Comparison of ENCODE assay signal across 19 cellular contexts in the genomic region with DNA sequence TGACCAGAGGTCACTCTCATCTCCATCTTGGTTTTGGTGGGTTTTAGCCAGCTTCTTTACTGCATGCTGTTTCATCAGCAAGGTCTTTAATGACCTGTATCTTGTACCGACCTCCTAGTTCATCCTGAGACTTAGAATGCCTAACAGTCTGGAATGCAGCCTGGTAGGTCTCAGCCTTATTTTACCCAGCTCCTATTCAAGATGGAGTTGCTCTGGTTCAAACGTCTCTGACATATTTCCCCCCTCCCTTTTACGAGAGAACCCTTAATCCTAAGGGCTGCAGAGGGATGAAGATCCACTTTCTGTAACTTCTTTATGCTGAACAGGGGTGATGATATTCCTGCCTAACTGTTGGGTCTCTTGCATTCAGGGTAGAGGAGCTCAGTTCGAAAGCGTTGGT. TPM values are rescaled to one million over a fixed set of nuclear protein-coding genes. Genes with fewer than 3 reads are reported as not detected.
DNase-seq lines count a peak whose midpoint lies in the region; ATAC-seq, FAIRE-seq and TF ChIP-seq lines count a peak whose summit lies in the region.
"Had no signal": no experiment of that assay in that cellular context is flagged by ENCODE, and none has a peak within 500 bp of the region (broad histone marks: within the 10 kb centered on the region; RNA-seq: fewer than 3 reads in every experiment).

No MANE protein-coding gene starts in this region.

- no peak overlapping the region for H2AK5ac ChIP-seq in trophoblast cell (ENCODE audit: low read length)

- H3K27me3 ChIP-seq in Panc1 (ENCODE audit: control insufficient read depth, insufficient read depth, low read length) (no peaks in the 10 kb centered on the region), K562 (ENCODE audit: control insufficient read depth in 2 of 2, insufficient read depth in 2 of 2, low read length in 2 of 2) (no peaks in the 10 kb centered on the region), trophoblast cell (ENCODE audit: insufficient read depth, low read length) (no peaks in the 10 kb centered on the region)
- H3K27me3 ChIP-seq: BLaER1 had no signal

- peaks cover 21% of the 10 kb centered on the region for H3K4me1 Mint-ChIP-seq in activated naive CD4-positive, alpha-beta T cell treated with anti-CD3 and anti-CD28 coated beads, Interleukin-2, amount 50 U/mL, for 24 hours

- no peak overlapping the region for H3K9ac ChIP-seq in K562 (ENCODE audit: insufficient read depth in 1 of 2, low read depth in 2 of 2, low read length in 2 of 2)
- no peak overlapping the region for H3K9ac ChIP-seq in trophoblast cell (ENCODE audit: low read length)
- H3K9ac ChIP-seq: BLaER1 had no signal

- H2AFZ ChIP-seq in K562 (ENCODE audit: low read depth, low read length) (no peak overlapping the region), trophoblast cell (ENCODE audit: insufficient read depth, low read length, poor library complexity) (no peak overlapping the region)

- H3K18ac ChIP-seq in trophoblast cell (ENCODE audit: low read length): no peak overlapping the region

- H3K9me3 ChIP-seq in Panc1 (ENCODE audit: control insufficient read depth, insufficient read depth, low read depth, low read length) (no peaks in the 10 kb centered on the region), K562 (replicated peaks; ENCODE audit: control insufficient read depth, insufficient read depth, low read depth, low read length) (no peaks in the 10 kb centered on the region), trophoblast cell (ENCODE audit: insufficient read depth, low read depth, low read length) (no peaks in the 10 kb centered on the region)
- H3K9me3 ChIP-seq: BLaER1, HAP-1 had no signal

- TF ChIP-seq POLR2A in K562 (conservative IDR thresholded peaks at IDR 0.05) (no peak), lower leg skin (IDR thresholded peaks at IDR 0.05) (no peak)

- H3K36me3 Mint-ChIP-seq in activated naive CD4-positive, alpha-beta T cell treated with anti-CD3 and anti-CD28 coated beads, Interleukin-2, amount 50 U/mL, for 24 hours: no peaks in the 10 kb centered on the region

- TF ChIP-seq EP300 in K562 (IDR thresholded peaks at IDR 0.05; ENCODE audit: low read length): no peak

- in situ Hi-C loops in Panc1 (cut with HindIII; ENCODE audit: low pct_unique_long_range_greater_than_20kb, low sequenced_read_pairs) (no loop called here), K562 (cut with MboI) (loop anchor here (10.0 kb wide), 1 partner anchor 316 kb away; no protein-coding TSS in a partner anchor)

- no peaks in the 10 kb centered on the region; the same call in 1 of the 2 replicates for H3K36me3 ChIP-seq in Panc1 (ENCODE audit: control insufficient read depth, insufficient read depth, low read length)
- H3K36me3 ChIP-seq in K562 (ENCODE audit: control insufficient read depth, insufficient read depth, low read length): peaks cover 20% of the 10 kb centered on the region; the same call in 1 of the 3 replicates
- H3K36me3 ChIP-seq in trophoblast cell (ENCODE audit: control insufficient read depth in 1 of 2, insufficient read depth in 2 of 2, low read length in 2 of 2): peaks cover 0 to 2% of the 10 kb centered on the region in 2 experiments

- H3K79me2 ChIP-seq in K562 (ENCODE audit: control insufficient read depth, insufficient read depth, low read length): peaks cover 23% of the 10 kb centered on the region
- no peaks in the 10 kb centered on the region for H3K79me2 ChIP-seq in trophoblast cell (ENCODE audit: control insufficient read depth, insufficient read depth, low read length, poor library complexity)

- WGBS in K562 (ENCODE audit: insufficient coverage, low coverage, missing lambda C conversion rate): 70% methylated on average over 5 of the region's 5 CpGs
- WGBS in trophoblast cell (ENCODE audit: extremely low coverage, insufficient coverage, insufficient read length): no CpG with 5 or more reads among the region's 5 CpGs
- WGBS in lower leg skin, 2 donors: 90 to 92% methylated on average over 5 of the region's 5 CpGs

- H3K9me1 ChIP-seq in K562 (ENCODE audit: control insufficient read depth, insufficient read depth, low read length): no peaks in the 10 kb centered on the region

- no peak for TF ChIP-seq CTCF in Panc1 (IDR thresholded peaks at IDR 0.05)
- TF ChIP-seq CTCF in K562 (IDR thresholded peaks at IDR 0.05 in 2 of 3, conservative IDR thresholded peaks at IDR 0.05 in 1 of 3; ENCODE audit: insufficient read depth in 2 of 3, low read depth in 1 of 3, low read length in 3 of 3): no peak
- no peak for TF ChIP-seq CTCF in lower leg skin (IDR thresholded peaks at IDR 0.05)

- no TSS peak for BruUV-seq in Panc1 (replicated peaks; lab: Mats Ljungman, UMichigan)
- BruUV-seq in K562 (replicated peaks; lab: Mats Ljungman, UMichigan): no TSS peak

- H3K23ac ChIP-seq in trophoblast cell (ENCODE audit: low read length): no peak overlapping the region

- H2BK12ac ChIP-seq in trophoblast cell (ENCODE audit: low read length): no peak overlapping the region

- CTCF ChIA-PET in Panc1 (lab: Charles Lee) (no interaction called here), K562 (lab: Yijun Ruan, JAX; ENCODE audit: low intra/inter-chr PET ratio) (interaction anchor here (0.6 kb wide), 1 partner anchor 147 kb away, joined by 3 read pairs; no protein-coding TSS in a partner anchor)

- H3K79me1 ChIP-seq in trophoblast cell (ENCODE audit: low read length): no peaks in the 10 kb centered on the region

- peak overlapping the region; percentile 8 for H3K27ac Mint-ChIP-seq in activated naive CD4-positive, alpha-beta T cell treated with anti-CD3 and anti-CD28 coated beads, Interleukin-2, amount 50 U/mL, for 24 hours
- H3K27ac Mint-ChIP-seq: CD8-positive, alpha-beta T cell had no signal

- H3K27ac ChIP-seq in Panc1 (ENCODE audit: low read length): peak overlapping the region; percentile 97
- H3K27ac ChIP-seq in K562 (ENCODE audit: extremely low read depth, low read depth, low read length): no peak overlapping the region
- no peak overlapping the region for H3K27ac ChIP-seq in trophoblast cell (ENCODE audit: low read depth, low read length)
- H3K27ac ChIP-seq: 22Rv1, BLaER1, HL-60 had no signal

- intact Hi-C loops in Panc1 (cut with micrococcal nuclease; ENCODE audit: unreplicated experiment): no loop called here
- intact Hi-C loops in K562 (cut with micrococcal nuclease): loop anchor here (10.0 kb wide), 1 partner anchor 916 kb away; no protein-coding TSS in a partner anchor
- intact Hi-C loops in lower leg skin (cut with DNase I; ENCODE audit: low total_unique reads): loop anchor here (10.0 kb wide), 2 partner anchors 306 to 926 kb away; no protein-coding TSS in a partner anchor

- no peak overlapping the region for H2BK120ac ChIP-seq in trophoblast cell (ENCODE audit: insufficient read depth, low read length, poor library complexity)

- H3K4me3 ChIP-seq in Panc1 (ENCODE audit: low read depth in 2 of 2, low read length in 2 of 2) (no peak overlapping the region), K562 (no peak overlapping the region), trophoblast cell (ENCODE audit: low read depth, low read length) (no peak overlapping the region), lower leg skin (ENCODE audit: low read depth, poor library complexity, severe bottlenecking) (no peak overlapping the region)
- H3K4me3 ChIP-seq: BLaER1, HAP-1 had no signal

- H3K4me3 Mint-ChIP-seq in activated naive CD4-positive, alpha-beta T cell treated with anti-CD3 and anti-CD28 coated beads, Interleukin-2, amount 50 U/mL, for 24 hours: no peak overlapping the region
- H3K4me3 Mint-ChIP-seq: CD14-positive monocyte; CD8-positive, alpha-beta T cell had no signal

- H3K14ac ChIP-seq in trophoblast cell (ENCODE audit: low read length): no peak overlapping the region

- peak overlapping the region; percentile 13 for H4K91ac ChIP-seq in trophoblast cell (ENCODE audit: low read depth, low read length)

- no peak overlapping the region for H4K12ac ChIP-seq in trophoblast cell (ENCODE audit: low read depth, low read length)

- POLR2A ChIA-PET in Panc1 (lab: Charles Lee) (no interaction called here), K562 (lab: Yijun Ruan, JAX) (interaction anchor here (1.1 kb wide), 1 partner anchor 216 kb away, joined by 3 read pairs; no protein-coding TSS in a partner anchor)

- H3K27me3 Mint-ChIP-seq in activated naive CD4-positive, alpha-beta T cell treated with anti-CD3 and anti-CD28 coated beads, Interleukin-2, amount 50 U/mL, for 24 hours: no peaks in the 10 kb centered on the region

- no peaks in the 10 kb centered on the region; the same call in 1 of the 2 replicates for H4K20me1 ChIP-seq in K562 (replicated peaks; ENCODE audit: control insufficient read depth, insufficient read depth, low read length)
- H4K20me1 ChIP-seq: BLaER1 had no signal

- no peak overlapping the region for H3K4me2 ChIP-seq in K562 (ENCODE audit: insufficient read depth, low read length)
- no peak overlapping the region for H3K4me2 ChIP-seq in trophoblast cell (ENCODE audit: low read length)
- H3K4me2 ChIP-seq: BLaER1 had no signal

- H3K9me3 Mint-ChIP-seq in activated naive CD4-positive, alpha-beta T cell treated with anti-CD3 and anti-CD28 coated beads, Interleukin-2, amount 50 U/mL, for 24 hours: no peaks in the 10 kb centered on the region
- H3K9me3 Mint-ChIP-seq: CD14-positive monocyte; CD8-positive, alpha-beta T cell had no signal

- TF ChIP-seq RAD21 in K562 (CRISPR knock-in tag; conservative IDR thresholded peaks at IDR 0.05 in 1 of 2, IDR thresholded peaks at IDR 0.05 in 1 of 2): no peak

- DNase-seq in activated naive CD4-positive, alpha-beta T cell (lab: John Stamatoyannopoulos, UW): no peak
- DNase-seq in Panc1 (ENCODE audit: low read depth, low spot score): no peak
- no peak for DNase-seq in K562 (ENCODE audit: extremely low read depth in 1 of 4, low spot score in 3 of 4)
- peak in 1 of 2 donors; percentile 15 for DNase-seq in trophoblast cell
- DNase-seq in globus pallidus (ENCODE audit: low spot score): no peak
- no peak for DNase-seq in RPMI8226
- no peak for DNase-seq in lower leg skin (ENCODE audit: low spot score in 2 of 2)
- DNase-seq: Calu3; CD8-positive, alpha-beta T cell; DMS79 treated with DMSO at 0.1 percent for 48 hours; GF-D8; IMR-90 had no signal

- H4K8ac ChIP-seq in trophoblast cell (ENCODE audit: low read depth, low read length): no peak overlapping the region

- FAIRE-seq in K562 (lab: Jason Lieb, UNC): no peak
- FAIRE-seq: H1 had no signal

- no peak overlapping the region for H2BK5ac ChIP-seq in trophoblast cell (ENCODE audit: low read depth, low read length, poor library complexity)

- H3K4ac ChIP-seq in trophoblast cell (ENCODE audit: low read depth, low read length): no peak overlapping the region

- H3K4me1 ChIP-seq in Panc1 (ENCODE audit: control insufficient read depth, insufficient read depth, low read length) (peaks cover 77% of the 10 kb centered on the region), K562 (replicated peaks in 1 of 2; ENCODE audit: control insufficient read depth in 2 of 2, insufficient read depth in 2 of 2, low read length in 2 of 2) (peaks cover 3 to 14% of the 10 kb centered on the region in 2 experiments; a peak in 4 of 5 replicates), trophoblast cell (ENCODE audit: control insufficient read depth in 1 of 2, insufficient read depth in 2 of 2, low read length in 2 of 2) (peaks cover 0 to 3% of the 10 kb centered on the region in 2 experiments)
- H3K4me1 ChIP-seq: BLaER1, HAP-1 had no signal

- no peak for ATAC-seq in Panc1
- ATAC-seq in K562: no peak
- ATAC-seq: CD8-positive, alpha-beta T cell had no signal

RNA-seq across cellular contexts. Expression of a gene that starts 43.2 kb away (rescaled TPM):
- total RNA-seq in Panc1 (2021; ENCODE audit: unreplicated experiment) (72.0 TPM), K562 (2014; rRNA removed) (60.0 and 63.6 TPM in 2 replicates), K562 (2014; rRNA removed; fragmentation: Illumina TruSeq; extraction: Trizol) (92.1 and 99.9 TPM in 2 replicates), K562 (2015; rRNA removed; fragmentation: Illumina TruSeq; extraction: Trizol) (78.3 and 87.9 TPM in 2 replicates), K562 (2021) (52.6 and 65.2 TPM in 2 replicates), lower leg skin (10 to 100 TPM; 12.0 to 35.8 (median 17.0) TPM)
- 56.0 TPM for polyA plus RNA-seq in Panc1 (2012; ENCODE audit: insufficient read length)
- 145 and 291 TPM in 2 replicates for total RNA-seq in K562 (2011; cell fraction: chromatin; rRNA removed; ENCODE audit: low replicate concordance)
- total RNA-seq in K562 (2011; cell fraction: nucleolus; rRNA removed): 78.7 and 90.9 TPM in 2 replicates
- total RNA-seq in K562 (2011; cell fraction: nucleoplasm; rRNA removed): 144 and 194 TPM in 2 replicates
- polyA plus RNA-seq in K562 (2011; rRNA removed) (61.7 and 87.9 TPM in 2 replicates), K562 (2014; fragmentation: Illumina TruSeq; extraction: Trizol) (68.8 and 81.8 TPM in 2 replicates), K562 (2014; fragmentation: Nextera tagmentation; extraction: Ambion mirVana) (10 to 100 TPM; 59.0 to 89.8 TPM), K562 (2014; rRNA removed) (79.5 and 82.1 TPM in 2 replicates)
- polyA plus RNA-seq in K562 (2011; cell fraction: cytosol; rRNA removed): 20.2 and 36.7 TPM in 2 replicates
- polyA plus RNA-seq in K562 (2011; cell fraction: nucleus; rRNA removed): 52.8 and 66.0 TPM in 2 replicates
- polyA plus RNA-seq in K562 (2012): 45.4 and 64.8 TPM in 2 replicates
- polyA minus RNA-seq in K562 (2011; rRNA and poly(A)+ RNA removed): 77.0 and 80.4 TPM in 2 replicates
- polyA minus RNA-seq in K562 (2011; cell fraction: cytosol; rRNA and poly(A)+ RNA removed): 15.1 and 27.1 TPM in 2 replicates
- 46.2 and 58.9 TPM in 2 replicates for polyA minus RNA-seq in K562 (2011; cell fraction: nucleus; rRNA and poly(A)+ RNA removed)
- 26.9 and 28.1 TPM in 2 replicates for polyA plus RNA-seq in trophoblast cell (2013)
